24 cellular contexts compared by ENCODE assay signal in genomic region chr6:144317736-144318135, GRCh38. TPM values are rescaled to one million over a fixed set of nuclear protein-coding genes. Genes with fewer than 3 reads are reported as not detected.
DNase-seq lines count a peak whose midpoint lies in the region; ATAC-seq and TF ChIP-seq lines count a peak whose summit lies in the region.
"Had no signal": no experiment of that assay in that cellular context is flagged by ENCODE, and none has a peak within 500 bp of the region (broad histone marks: within the 10 kb centered on the region; RNA-seq: fewer than 3 reads in every experiment).

No MANE protein-coding gene starts in this region.

- no peak for TF ChIP-seq CTCF in natural killer cell (IDR thresholded peaks at IDR 0.05)

- no peaks in the 10 kb centered on the region for H3K9me3 Mint-ChIP-seq in natural killer cell
- H3K9me3 Mint-ChIP-seq in activated CD4-positive, alpha-beta memory T cell treated with anti-CD3 and anti-CD28 coated beads, Interleukin-2, amount 10 ng/mL, durations not matched to agents 7 days and 5 days: no peaks in the 10 kb centered on the region
- H3K9me3 Mint-ChIP-seq: activated CD8-positive, alpha-beta T cell treated with anti-CD3 and anti-CD28 coated beads for 36 hours; naive thymus-derived CD4-positive, alpha-beta T cell; stimulated activated naive B cell treated with anti-CD40 and anti-IgM and Interleukin-4, amounts not matched to agents 10 μg/mL and 1 μg/mL and 100 μg/mL, for 72 hours had no signal

- no peak overlapping the region for H3K4me3 ChIP-seq in SJSA1
- no peak overlapping the region for H3K4me3 ChIP-seq in MG63
- H3K4me3 ChIP-seq: esophagus squamous epithelium, HAP-1, lung, transverse colon had no signal

- H3K4me1 ChIP-seq in SJSA1 (replicated peaks): peaks cover 37% of the 10 kb centered on the region

- ATAC-seq in natural killer cell (no peak), HG03521 (IDR thresholded peaks at IDR 0.05; ENCODE audit: unreplicated experiment) (no peak)
- ATAC-seq: activated CD8-positive, alpha-beta T cell treated with anti-CD3 and anti-CD28 coated beads for 36 hours; naive thymus-derived CD4-positive, alpha-beta T cell; stimulated activated naive B cell treated with anti-CD40 and anti-IgM and Interleukin-4, amounts not matched to agents 10 μg/mL and 1 μg/mL and 100 μg/mL, for 72 hours had no signal

- H3K36me3 Mint-ChIP-seq in natural killer cell: no peaks in the 10 kb centered on the region
- no peaks in the 10 kb centered on the region for H3K36me3 Mint-ChIP-seq in activated CD4-positive, alpha-beta memory T cell treated with anti-CD3 and anti-CD28 coated beads, Interleukin-2, amount 10 ng/mL, durations not matched to agents 7 days and 5 days (ENCODE audit: low read depth)
- H3K36me3 Mint-ChIP-seq: naive thymus-derived CD4-positive, alpha-beta T cell; stimulated activated naive B cell treated with anti-CD40 and anti-IgM and Interleukin-4, amounts not matched to agents 10 μg/mL and 1 μg/mL and 100 μg/mL, for 72 hours had no signal

- DNase-seq in AG20443 (ENCODE audit: low spot score): peak; percentile 24
- DNase-seq in SJSA1 (ENCODE audit: low read depth in 1 of 2, low spot score in 2 of 2): peak in 1 of 2 experiments; percentile 58
- DNase-seq in fibroblast of gingiva (ENCODE audit: low read depth): peak; percentile 62
- no peak for DNase-seq in natural killer cell
- DNase-seq in NCI-H2081 treated with DMSO at 0.1 percent for 48 hours (lab: John Stamatoyannopoulos, UW): no peak
- no peak for DNase-seq in activated CD4-positive, alpha-beta memory T cell treated with anti-CD3 and anti-CD28 coated beads, Interleukin-2, amount 10 ng/mL, durations not matched to agents 7 days and 5 days
- DNase-seq in MG63: no peak
- DNase-seq: activated CD4-positive, CD25-positive, alpha-beta regulatory T cell; activated CD8-positive, alpha-beta T cell treated with anti-CD3 and anti-CD28 coated beads for 36 hours; activated naive CD4-positive, alpha-beta T cell treated with Interleukin-2 at 50 U/mL for 16 hours; activated T-cell treated with anti-CD3 and anti-CD28 coated beads, Interleukin-2, amount 50 U/mL, for 1 hour; effector memory CD4-positive, alpha-beta T cell; esophagus squamous epithelium; islet precursor cell; Kasumi-1; naive thymus-derived CD4-positive, alpha-beta T cell; NCI-H1092 treated with DMSO at 0.1 percent for 48 hours; NCI-H524; posterior cingulate gyrus; stimulated activated naive B cell treated with anti-CD40 and anti-IgM and Interleukin-4, amounts not matched to agents 10 μg/mL and 1 μg/mL and 100 μg/mL, for 72 hours; transverse colon had no signal

- no peak overlapping the region for H3K4me3 Mint-ChIP-seq in natural killer cell
- H3K4me3 Mint-ChIP-seq in activated CD4-positive, alpha-beta memory T cell treated with anti-CD3 and anti-CD28 coated beads, Interleukin-2, amount 10 ng/mL, durations not matched to agents 7 days and 5 days: no peak overlapping the region
- H3K4me3 Mint-ChIP-seq: activated CD8-positive, alpha-beta T cell treated with anti-CD3 and anti-CD28 coated beads for 36 hours; naive thymus-derived CD4-positive, alpha-beta T cell; stimulated activated naive B cell treated with anti-CD40 and anti-IgM and Interleukin-4, amounts not matched to agents 10 μg/mL and 1 μg/mL and 100 μg/mL, for 72 hours had no signal

- H3K27me3 ChIP-seq in SJSA1 (replicated peaks): no peaks in the 10 kb centered on the region
- H3K27me3 ChIP-seq in MG63: no peaks in the 10 kb centered on the region
- H3K27me3 ChIP-seq: esophagus squamous epithelium, transverse colon had no signal

- H3K36me3 ChIP-seq in SJSA1: peaks cover 11% of the 10 kb centered on the region
- no peaks in the 10 kb centered on the region for H3K36me3 ChIP-seq in MG63
- H3K36me3 ChIP-seq: esophagus squamous epithelium, HAP-1, transverse colon had no signal

- H3K4me1 Mint-ChIP-seq in natural killer cell: peaks cover 41 to 45% of the 10 kb centered on the region in 2 donors
- peaks cover 12% of the 10 kb centered on the region for H3K4me1 Mint-ChIP-seq in activated CD4-positive, alpha-beta memory T cell treated with anti-CD3 and anti-CD28 coated beads, Interleukin-2, amount 10 ng/mL, durations not matched to agents 7 days and 5 days

- H3K27ac Mint-ChIP-seq in natural killer cell: peak overlapping the region; percentile 8 to 60
- no peak overlapping the region for H3K27ac Mint-ChIP-seq in activated CD4-positive, alpha-beta memory T cell treated with anti-CD3 and anti-CD28 coated beads, Interleukin-2, amount 10 ng/mL, durations not matched to agents 7 days and 5 days
- H3K27ac Mint-ChIP-seq: activated CD8-positive, alpha-beta T cell treated with anti-CD3 and anti-CD28 coated beads for 36 hours; naive thymus-derived CD4-positive, alpha-beta T cell; stimulated activated naive B cell treated with anti-CD40 and anti-IgM and Interleukin-4, amounts not matched to agents 10 μg/mL and 1 μg/mL and 100 μg/mL, for 72 hours had no signal

- peak overlapping the region; percentile 0; the same call in 1 of the 2 replicates for H3K27ac ChIP-seq in SJSA1
- H3K27ac ChIP-seq: esophagus squamous epithelium had no signal

- CTCF ChIA-PET in activated CD4-positive, alpha-beta memory T cell treated with anti-CD3 and anti-CD28 coated beads, Interleukin-2, amount 10 ng/mL, durations not matched to agents 7 days and 5 days (lab: Charles Lee): interaction anchor here (1.5 kb wide), 1 partner anchor 101 kb away, joined by 3 read pairs; no protein-coding TSS in a partner anchor

- intact Hi-C loops in natural killer cell (cut with micrococcal nuclease): no loop called here

- H3K27me3 Mint-ChIP-seq in natural killer cell (ENCODE audit: low read depth in 2 of 2): no peaks in the 10 kb centered on the region
- H3K27me3 Mint-ChIP-seq in activated CD4-positive, alpha-beta memory T cell treated with anti-CD3 and anti-CD28 coated beads, Interleukin-2, amount 10 ng/mL, durations not matched to agents 7 days and 5 days: peaks cover 2% of the 10 kb centered on the region
- H3K27me3 Mint-ChIP-seq: activated CD8-positive, alpha-beta T cell treated with anti-CD3 and anti-CD28 coated beads for 36 hours; stimulated activated naive B cell treated with anti-CD40 and anti-IgM and Interleukin-4, amounts not matched to agents 10 μg/mL and 1 μg/mL and 100 μg/mL, for 72 hours had no signal

- POLR2A ChIA-PET in activated CD4-positive, alpha-beta memory T cell treated with anti-CD3 and anti-CD28 coated beads, Interleukin-2, amount 10 ng/mL, durations not matched to agents 7 days and 5 days (lab: Charles Lee): no interaction called here

- H3K9me3 ChIP-seq in SJSA1 (replicated peaks) (no peaks in the 10 kb centered on the region), MG63 (no peaks in the 10 kb centered on the region)
- H3K9me3 ChIP-seq: esophagus squamous epithelium, HAP-1, transverse colon had no signal

RNA-seq across cellular contexts. Expression of gene UTRN, which starts 32.6 kb away (rescaled TPM):
- 113 and 143 TPM in 2 replicates for total RNA-seq in SJSA1 (2014; rRNA removed; shearing (Covaris generic))
- 100 to 1,000 TPM; 584 to 715 (median 591) TPM for total RNA-seq in natural killer cell
- total RNA-seq in activated CD4-positive, alpha-beta memory T cell treated with anti-CD3 and anti-CD28 coated beads, Interleukin-2, amount 10 ng/mL, durations not matched to agents 7 days and 5 days: 100 to 1,000 TPM; 140 to 146 TPM
- 16.5 and 32.7 TPM in 2 replicates for total RNA-seq in MG63 (2014; rRNA removed; shearing (Covaris generic); ENCODE audit: low replicate concordance)

Comparison
In these comparisons a context has a peak if more than half of its experiments do, and no peak if none do; other contexts are left out.
1. DNase-seq: peak in AG20443 (single experiment) and fibroblast of gingiva (single experiment); none in natural killer cell (single experiment), NCI-H2081 treated with DMSO at 0.1 percent for 48 hours (single experiment), activated CD4-positive, alpha-beta memory T cell treated with anti-CD3 and anti-CD28 coated beads, Interleukin-2, amount 10 ng/mL, durations not matched to agents 7 days and 5 days (single experiment) and MG63 (single experiment).